In the genomic region with DNA sequence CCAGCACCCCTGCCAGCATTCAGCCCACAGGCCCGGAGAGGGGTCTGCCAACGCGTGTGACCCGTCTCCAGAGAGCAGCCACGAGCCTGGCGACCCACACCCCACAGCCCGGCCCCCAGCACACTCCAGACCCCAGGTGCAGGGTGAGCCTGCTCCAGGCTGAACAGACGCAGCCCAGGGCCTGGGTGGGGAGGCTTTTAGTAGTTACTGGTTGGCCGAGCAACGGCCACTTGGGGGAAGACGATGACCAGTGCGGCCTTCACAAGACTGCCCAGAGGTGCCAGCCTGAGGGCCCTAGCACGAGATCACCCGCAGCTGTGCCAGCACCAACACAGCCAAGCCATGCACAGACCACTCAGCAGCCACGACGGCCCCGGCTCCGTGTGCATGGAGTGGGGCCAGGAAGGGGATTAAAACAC, we compare ENCODE assay signal across 29 cellular contexts. TPM values are rescaled to one million over a fixed set of nuclear protein-coding genes. Genes with fewer than 3 reads are reported as not detected.
DNase-seq lines count a peak whose midpoint lies in the region; ATAC-seq and TF ChIP-seq lines count a peak whose summit lies in the region.
"Had no signal": no experiment of that assay in that cellular context is flagged by ENCODE, and none has a peak within 500 bp of the region (broad histone marks: within the 10 kb centered on the region; RNA-seq: fewer than 3 reads in every experiment).

No MANE protein-coding gene starts in this region.

- 50 to 73% methylated on average over 1 to 16 of the region's 18 CpGs for WGBS in testis, 2 donors

- H3K4me1 ChIP-seq in testis, result peaks cover 24% of the 10 kb centered on the region
- H3K4me1 ChIP-seq: A549, BE2C, neural progenitor cell, Peyer's patch had no signal

- TF ChIP-seq CTCF in natural killer cell (IDR thresholded peaks at IDR 0.05) (no peak), nephron progenitor cell (IDR thresholded peaks at IDR 0.05) (no peak), testis (IDR thresholded peaks at IDR 0.05) (no peak)

- no peak overlapping the region for H3K4me3 ChIP-seq in testis
- H3K4me3 ChIP-seq: A549, neural progenitor cell, Peyer's patch, thoracic aorta, vagina had no signal

- H3K4me3 Mint-ChIP-seq in natural killer cell treated with Interleukin-12 subunit alpha and Interleukin-12 subunit beta and Interleukin-15 and Interleukin-18, amount 100 ng/mL, for 72 hours, result no peak overlapping the region
- H3K4me3 Mint-ChIP-seq in natural killer cell (no peak overlapping the region), nephron progenitor cell (no peak overlapping the region)
- H3K4me3 Mint-ChIP-seq: activated CD4-positive, alpha-beta T cell treated with anti-CD3 and anti-CD28 coated beads, Interleukin-2, amount 10 ng/mL, durations not matched to agents 24 days and 14 days; activated CD8-positive, alpha-beta memory T cell treated with anti-CD3 and anti-CD28 coated beads, Interleukin-2, amount 10 ng/mL, durations not matched to agents 7 days and 5 days; activated naive CD4-positive, alpha-beta T cell treated with anti-CD3 and anti-CD28 coated beads for 36 hours; activated T-cell treated with anti-CD3 and anti-CD28 coated beads, Interleukin-2, amount 50 U/mL, for 72 hours; neural progenitor cell had no signal

- no peak for ATAC-seq in natural killer cell treated with Interleukin-12 subunit alpha and Interleukin-12 subunit beta and Interleukin-15 and Interleukin-18, amount 100 ng/mL, for 72 hours
- ATAC-seq in natural killer cell (no peak), left cardiac atrium (peak; percentile 56 to 85)
- ATAC-seq: A549; activated CD8-positive, alpha-beta memory T cell treated with anti-CD3 and anti-CD28 coated beads, Interleukin-2, amount 10 ng/mL, durations not matched to agents 7 days and 5 days; activated T-cell treated with anti-CD3 and anti-CD28 coated beads, Interleukin-2, amount 50 U/mL, for 72 hours; left colon had no signal

- H3K9me3 Mint-ChIP-seq in natural killer cell treated with Interleukin-12 subunit alpha and Interleukin-12 subunit beta and Interleukin-15 and Interleukin-18, amount 100 ng/mL, for 72 hours, result no peaks in the 10 kb centered on the region
- H3K9me3 Mint-ChIP-seq in natural killer cell (no peaks in the 10 kb centered on the region), nephron progenitor cell (no peaks in the 10 kb centered on the region)
- H3K9me3 Mint-ChIP-seq: activated CD4-positive, alpha-beta T cell treated with anti-CD3 and anti-CD28 coated beads, Interleukin-2, amount 10 ng/mL, durations not matched to agents 24 days and 14 days; activated naive CD4-positive, alpha-beta T cell treated with anti-CD3 and anti-CD28 coated beads for 36 hours; activated T-cell treated with anti-CD3 and anti-CD28 coated beads, Interleukin-2, amount 50 U/mL, for 72 hours; neural progenitor cell had no signal

- no peaks in the 10 kb centered on the region for H3K27me3 Mint-ChIP-seq in natural killer cell treated with Interleukin-12 subunit alpha and Interleukin-12 subunit beta and Interleukin-15 and Interleukin-18, amount 100 ng/mL, for 72 hours
- H3K27me3 Mint-ChIP-seq in natural killer cell (ENCODE audit: low read depth in 2 of 2) (no peaks in the 10 kb centered on the region), nephron progenitor cell (ENCODE audit: low read depth, poor library complexity) (no peaks in the 10 kb centered on the region)
- H3K27me3 Mint-ChIP-seq: activated CD4-positive, alpha-beta T cell treated with anti-CD3 and anti-CD28 coated beads, Interleukin-2, amount 10 ng/mL, durations not matched to agents 24 days and 14 days; activated CD8-positive, alpha-beta memory T cell treated with anti-CD3 and anti-CD28 coated beads, Interleukin-2, amount 10 ng/mL, durations not matched to agents 7 days and 5 days had no signal

- no peak overlapping the region for H3K27ac Mint-ChIP-seq in natural killer cell treated with Interleukin-12 subunit alpha and Interleukin-12 subunit beta and Interleukin-15 and Interleukin-18, amount 100 ng/mL, for 72 hours
- H3K27ac Mint-ChIP-seq in natural killer cell (no peak overlapping the region), nephron progenitor cell (peak overlapping the region; percentile 80)
- H3K27ac Mint-ChIP-seq: activated CD4-positive, alpha-beta T cell treated with anti-CD3 and anti-CD28 coated beads, Interleukin-2, amount 10 ng/mL, durations not matched to agents 24 days and 14 days; activated CD8-positive, alpha-beta memory T cell treated with anti-CD3 and anti-CD28 coated beads, Interleukin-2, amount 10 ng/mL, durations not matched to agents 7 days and 5 days; activated T-cell treated with anti-CD3 and anti-CD28 coated beads, Interleukin-2, amount 50 U/mL, for 72 hours had no signal

- peak; percentile 52 for DNase-seq in natural killer cell treated with Interleukin-12 subunit alpha and Interleukin-12 subunit beta and Interleukin-15 and Interleukin-18, amount 100 ng/mL, for 72 hours (ENCODE audit: low spot score)
- no peak for DNase-seq in natural killer cell
- no peak for DNase-seq in left cardiac atrium
- DNase-seq in nephron progenitor cell, result no peak
- DNase-seq in testis, result peak; percentile 28
- DNase-seq in NCI-H2029 treated with DMSO at 0.1 percent for 48 hours (lab: John Stamatoyannopoulos, UW), result no peak
- DNase-seq in NCI-H146 (lab: John Stamatoyannopoulos, UW), result no peak
- DNase-seq in GM03348 (ENCODE audit: low spot score), result no peak
- DNase-seq: activated CD4-positive, alpha-beta T cell treated with anti-CD3 and anti-CD28 coated beads, Interleukin-2, amount 10 ng/mL, durations not matched to agents 24 days and 14 days; activated CD8-positive, alpha-beta memory T cell treated with anti-CD3 and anti-CD28 coated beads, Interleukin-2, amount 10 ng/mL, durations not matched to agents 7 days and 5 days; activated naive CD4-positive, alpha-beta T cell treated with anti-CD3 and anti-CD28 coated beads for 36 hours; activated T-cell treated with anti-CD3 and anti-CD28 coated beads, Interleukin-2, amount 50 U/mL, for 72 hours; amniotic stem cell; BE2C; central memory CD4-positive, alpha-beta T cell; COR-L47; DMS79 treated with DMSO at 0.1 percent for 48 hours; GOT3; Kasumi-1; left colon; NCI-H187 treated with DMSO at 0.1 percent for 48 hours; NCI-H69; Peyer's patch; stimulated activated CD4-positive, alpha-beta T cell treated with anti-CD3 and anti-CD28 coated beads, Interleukin-4, amount 100 ng/mL, for 1 hour; stimulated activated naive CD4-positive, alpha-beta T cell had no signal

- H3K27ac ChIP-seq in testis, result no peak overlapping the region
- H3K27ac ChIP-seq: A549, neural progenitor cell, Peyer's patch, thoracic aorta, vagina had no signal

- no peaks in the 10 kb centered on the region for H3K36me3 ChIP-seq in testis (ENCODE audit: low read depth, missing control alignments)
- H3K36me3 ChIP-seq: neural progenitor cell had no signal

- no peak for TF ChIP-seq POLR2A in testis (IDR thresholded peaks at IDR 0.05)

- H3K4me1 Mint-ChIP-seq in natural killer cell treated with Interleukin-12 subunit alpha and Interleukin-12 subunit beta and Interleukin-15 and Interleukin-18, amount 100 ng/mL, for 72 hours (ENCODE audit: low read depth in 2 of 2), result peaks cover 4 to 11% of the 10 kb centered on the region in 2 donors
- H3K4me1 Mint-ChIP-seq in natural killer cell (peaks cover 5 to 7% of the 10 kb centered on the region in 2 donors), nephron progenitor cell (peaks cover 10% of the 10 kb centered on the region)

- intact Hi-C loops in natural killer cell (cut with micrococcal nuclease) (no loop called here), left cardiac atrium (cut with DNase I) (loop anchor here (10.0 kb wide), 2 partner anchors 55 to 135 kb away; partner anchors contain the start of genes ALG12 (in 1 of the 2) and CRELD2 (in 1 of the 2)), testis (cut with DNase I; ENCODE audit: low total_unique reads) (no loop called here)

- H3K9me3 ChIP-seq in testis, result no peaks in the 10 kb centered on the region
- H3K9me3 ChIP-seq: A549, BE2C, Peyer's patch, thoracic aorta, vagina had no signal

- H3K36me3 Mint-ChIP-seq in natural killer cell treated with Interleukin-12 subunit alpha and Interleukin-12 subunit beta and Interleukin-15 and Interleukin-18, amount 100 ng/mL, for 72 hours, result peaks cover 5% of the 10 kb centered on the region
- no peaks in the 10 kb centered on the region for H3K36me3 Mint-ChIP-seq in natural killer cell
- H3K36me3 Mint-ChIP-seq in nephron progenitor cell (ENCODE audit: low read depth), result peaks cover 21% of the 10 kb centered on the region

- no peaks in the 10 kb centered on the region for H3K27me3 ChIP-seq in testis
- H3K27me3 ChIP-seq: BE2C, neural progenitor cell, Peyer's patch, vagina had no signal

RNA-seq across cellular contexts. Expression of gene BRD1, which starts 47.8 kb away (rescaled TPM):
- total RNA-seq in natural killer cell treated with Interleukin-12 subunit alpha and Interleukin-12 subunit beta and Interleukin-15 and Interleukin-18, amount 100 ng/mL, for 72 hours, result 10 to 100 TPM; 31.2 to 59.5 TPM
- total RNA-seq in natural killer cell (100 to 1,000 TPM; 126 to 154 (median 132) TPM), left cardiac atrium (10 to 100 TPM; 17.8 to 19.6 TPM), testis (100 to 1,000 TPM; 113 to 122 TPM)
- polyA plus RNA-seq in testis (ENCODE audit: insufficient read depth, low read depth, low replicate concordance), result 114 TPM

Comparison
In these comparisons a context has a peak if more than half of its experiments do, and no peak if none do; other contexts are left out.
1. DNase-seq: peak in natural killer cell treated with Interleukin-12 subunit alpha and Interleukin-12 subunit beta and Interleukin-15 and Interleukin-18, amount 100 ng/mL, for 72 hours (single experiment) and testis (single experiment); none in natural killer cell (single experiment), left cardiac atrium (single experiment), nephron progenitor cell (single experiment), NCI-H2029 treated with DMSO at 0.1 percent for 48 hours (single experiment), NCI-H146 (single experiment) and GM03348 (single experiment).
2. ATAC-seq: peak in left cardiac atrium (2 of 2); none in natural killer cell treated with Interleukin-12 subunit alpha and Interleukin-12 subunit beta and Interleukin-15 and Interleukin-18, amount 100 ng/mL, for 72 hours (0 of 2) and natural killer cell (0 of 3).
3. intact Hi-C loops: an anchor here in left cardiac atrium (10.0 kb wide); none called in natural killer cell and testis.